In the genomic region with DNA sequence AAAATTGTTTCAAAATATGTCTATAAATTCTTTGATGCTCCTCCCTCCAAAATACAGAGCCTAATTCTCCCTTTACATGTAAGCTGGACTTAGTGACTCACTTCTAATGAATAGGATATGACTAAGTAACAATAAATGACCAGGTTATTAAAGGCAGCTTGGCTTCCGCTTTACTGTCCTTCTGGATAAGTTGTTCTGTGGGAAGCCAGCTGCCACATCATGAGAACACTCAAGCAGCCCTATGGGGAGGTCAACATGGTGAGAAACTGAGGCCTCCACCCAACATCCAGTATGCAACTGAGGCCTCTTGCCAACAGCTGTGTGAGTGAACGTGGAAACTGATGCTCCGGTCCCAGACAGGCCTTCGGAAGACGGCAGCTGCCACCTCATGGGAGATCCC, we compare ENCODE assay signal across 1 cellular context.
A peak's percentile ranks its signal among the peaks of the same experiment; 100 is the strongest.
TF ChIP-seq lines count a peak whose summit lies in the region.

No MANE protein-coding gene starts in this region.

TF ChIP-seq in endothelial cell of umbilical vein, 7 proteins besides CTCF, POLR2A, EP300 and RAD21:
- TF ChIP-seq JUN (IDR thresholded peaks at IDR 0.05; ENCODE audit: borderline replicate concordance, insufficient read depth, insufficient read length, low read depth) = peak; percentile 97
- peak; percentile 89 for TF ChIP-seq FOS (IDR thresholded peaks at IDR 0.05; ENCODE audit: borderline replicate concordance, insufficient read depth, low read length)
- TF ChIP-seq POLR2AphosphoS5 (IDR thresholded peaks at IDR 0.05; ENCODE audit: insufficient read depth, low read depth, low read length) = peak; percentile 60
- TF ChIP-seq MYC (IDR thresholded peaks at IDR 0.05; ENCODE audit: low read depth, low read length) = no peak
- TF ChIP-seq GATA2 (IDR thresholded peaks at IDR 0.05; ENCODE audit: insufficient read depth, insufficient read length, low read depth, low read length) = peak; percentile 21
- no peak for TF ChIP-seq EZH2 (IDR thresholded peaks at IDR 0.05; ENCODE audit: borderline replicate concordance, low read depth, low read length, severe bottlenecking)
